ENCODE assay signal across 9 cellular contexts in the genomic region with DNA sequence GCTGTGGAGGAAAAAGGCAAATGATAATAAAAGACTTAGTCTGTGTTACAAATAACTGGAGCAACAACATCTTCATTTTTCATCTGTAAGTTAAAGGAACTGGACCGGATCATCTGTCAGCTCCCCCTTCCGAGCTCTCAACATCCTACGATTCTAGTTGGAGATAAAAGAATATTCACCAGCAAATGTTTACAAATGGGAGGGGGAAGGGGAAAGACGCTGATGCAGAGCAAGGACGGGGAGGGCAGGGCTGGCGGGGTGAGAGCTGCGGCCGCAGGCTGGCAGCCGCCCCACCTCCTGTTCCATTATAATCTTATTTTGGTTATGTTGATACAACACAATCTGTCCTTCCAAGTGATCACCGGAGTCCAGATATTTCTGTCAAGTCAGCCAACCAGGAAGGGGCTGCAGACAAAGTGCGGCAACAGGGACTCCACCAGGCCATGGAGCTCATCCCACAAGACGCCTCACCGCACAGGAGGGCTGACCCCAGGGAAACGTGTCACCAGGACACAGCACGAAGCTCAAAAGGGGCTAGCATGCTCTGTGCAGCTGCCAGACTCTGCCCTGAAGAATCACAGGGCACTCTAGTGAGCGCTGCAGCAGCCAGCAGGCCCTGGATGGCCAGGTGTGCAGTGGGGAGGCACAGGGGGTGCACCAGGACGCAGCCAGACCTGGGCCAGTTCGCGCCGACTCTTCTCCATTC. TPM values are rescaled to one million over a fixed set of nuclear protein-coding genes. Genes with fewer than 3 reads are reported as not detected.
A peak's percentile ranks its signal among the peaks of the same experiment; 100 is the strongest.
DNase-seq lines count a peak whose midpoint lies in the region; ATAC-seq and TF ChIP-seq lines count a peak whose summit lies in the region.
"Had no signal": no experiment of that assay in that cellular context is flagged by ENCODE, and none has a peak within 500 bp of the region (broad histone marks: within the 10 kb centered on the region; RNA-seq: fewer than 3 reads in every experiment).

No MANE protein-coding gene starts in this region.

- peak overlapping the region in 1 of 2 donors; percentile 69 for H3K27ac Mint-ChIP-seq in natural killer cell treated with Interleukin-12 subunit alpha and Interleukin-12 subunit beta and Interleukin-15 and Interleukin-18, amount 100 ng/mL, for 72 hours

- no peaks in the 10 kb centered on the region for H3K27me3 Mint-ChIP-seq in natural killer cell treated with Interleukin-12 subunit alpha and Interleukin-12 subunit beta and Interleukin-15 and Interleukin-18, amount 100 ng/mL, for 72 hours

- TF ChIP-seq CTCF in C4-2B (conservative IDR thresholded peaks at IDR 0.05): no peak
- TF ChIP-seq CTCF in fibroblast of mammary gland (conservative IDR thresholded peaks at IDR 0.05; ENCODE audit: control insufficient read depth, insufficient read depth, low read depth, low read length): no peak

- peaks cover 18 to 35% of the 10 kb centered on the region in 2 donors for H3K4me1 Mint-ChIP-seq in natural killer cell treated with Interleukin-12 subunit alpha and Interleukin-12 subunit beta and Interleukin-15 and Interleukin-18, amount 100 ng/mL, for 72 hours (ENCODE audit: low read depth in 2 of 2)

- H3K4me3 ChIP-seq in fibroblast of mammary gland (ENCODE audit: control insufficient read depth, low read depth, low read length): no peak overlapping the region

- H3K9me3 Mint-ChIP-seq in natural killer cell treated with Interleukin-12 subunit alpha and Interleukin-12 subunit beta and Interleukin-15 and Interleukin-18, amount 100 ng/mL, for 72 hours: no peaks in the 10 kb centered on the region

- ATAC-seq in natural killer cell treated with Interleukin-12 subunit alpha and Interleukin-12 subunit beta and Interleukin-15 and Interleukin-18, amount 100 ng/mL, for 72 hours: peak; percentile 22 to 25
- ATAC-seq in GM19023 (IDR thresholded peaks at IDR 0.05; ENCODE audit: unreplicated experiment): no peak

- H3K4me3 Mint-ChIP-seq in natural killer cell treated with Interleukin-12 subunit alpha and Interleukin-12 subunit beta and Interleukin-15 and Interleukin-18, amount 100 ng/mL, for 72 hours: no peak overlapping the region

- H3K36me3 Mint-ChIP-seq in natural killer cell treated with Interleukin-12 subunit alpha and Interleukin-12 subunit beta and Interleukin-15 and Interleukin-18, amount 100 ng/mL, for 72 hours: peaks cover 5% of the 10 kb centered on the region

- DNase-seq in NCI-H526 treated with DMSO at 0.1 percent for 48 hours (lab: John Stamatoyannopoulos, UW) (peak; percentile 20), fibroblast of mammary gland (ENCODE audit: low read depth) (peak; percentile 18), NCI-H1694 (lab: John Stamatoyannopoulos, UW) (no peak), putamen (ENCODE audit: low spot score) (no peak)
- no peak for DNase-seq in natural killer cell treated with Interleukin-12 subunit alpha and Interleukin-12 subunit beta and Interleukin-15 and Interleukin-18, amount 100 ng/mL, for 72 hours (ENCODE audit: low spot score)
- DNase-seq in activated T-cell treated with anti-CD3 and anti-CD28 coated beads, Interleukin-2, amount 50 U/mL, for 1 hour: no peak
- DNase-seq: activated effector memory CD4-positive, alpha-beta T cell treated with anti-CD3 and anti-CD28 coated beads, Interleukin-2, amount 50 U/mL, for 16 hours had no signal

- H3K27ac ChIP-seq in C4-2B: peak overlapping the region; percentile 68

RNA-seq across cellular contexts. Expression of a gene that starts 19.7 kb away (rescaled TPM):
- 10 to 100 TPM; 30.5 to 36.9 TPM for total RNA-seq in natural killer cell treated with Interleukin-12 subunit alpha and Interleukin-12 subunit beta and Interleukin-15 and Interleukin-18, amount 100 ng/mL, for 72 hours

RNA-seq across cellular contexts. Expression of a gene that starts 28.2 kb away (rescaled TPM):
- total RNA-seq in natural killer cell treated with Interleukin-12 subunit alpha and Interleukin-12 subunit beta and Interleukin-15 and Interleukin-18, amount 100 ng/mL, for 72 hours: 10 to 100 TPM; 41.0 to 84.2 TPM

RNA-seq across cellular contexts. Expression of a gene that starts 46.7 kb away (rescaled TPM):
- 1 to 10 TPM; 4.6 to 7.0 TPM for total RNA-seq in natural killer cell treated with Interleukin-12 subunit alpha and Interleukin-12 subunit beta and Interleukin-15 and Interleukin-18, amount 100 ng/mL, for 72 hours

Comparison
In these comparisons a context has a peak if more than half of its experiments do, and no peak if none do; other contexts are left out.
1. DNase-seq: peak in NCI-H526 treated with DMSO at 0.1 percent for 48 hours (single experiment) and fibroblast of mammary gland (single experiment); none in natural killer cell treated with Interleukin-12 subunit alpha and Interleukin-12 subunit beta and Interleukin-15 and Interleukin-18, amount 100 ng/mL, for 72 hours (single experiment), NCI-H1694 (single experiment), putamen (single experiment) and activated T-cell treated with anti-CD3 and anti-CD28 coated beads, Interleukin-2, amount 50 U/mL, for 1 hour (single experiment).